8 cellular contexts compared by ENCODE assay signal in the genomic region with DNA sequence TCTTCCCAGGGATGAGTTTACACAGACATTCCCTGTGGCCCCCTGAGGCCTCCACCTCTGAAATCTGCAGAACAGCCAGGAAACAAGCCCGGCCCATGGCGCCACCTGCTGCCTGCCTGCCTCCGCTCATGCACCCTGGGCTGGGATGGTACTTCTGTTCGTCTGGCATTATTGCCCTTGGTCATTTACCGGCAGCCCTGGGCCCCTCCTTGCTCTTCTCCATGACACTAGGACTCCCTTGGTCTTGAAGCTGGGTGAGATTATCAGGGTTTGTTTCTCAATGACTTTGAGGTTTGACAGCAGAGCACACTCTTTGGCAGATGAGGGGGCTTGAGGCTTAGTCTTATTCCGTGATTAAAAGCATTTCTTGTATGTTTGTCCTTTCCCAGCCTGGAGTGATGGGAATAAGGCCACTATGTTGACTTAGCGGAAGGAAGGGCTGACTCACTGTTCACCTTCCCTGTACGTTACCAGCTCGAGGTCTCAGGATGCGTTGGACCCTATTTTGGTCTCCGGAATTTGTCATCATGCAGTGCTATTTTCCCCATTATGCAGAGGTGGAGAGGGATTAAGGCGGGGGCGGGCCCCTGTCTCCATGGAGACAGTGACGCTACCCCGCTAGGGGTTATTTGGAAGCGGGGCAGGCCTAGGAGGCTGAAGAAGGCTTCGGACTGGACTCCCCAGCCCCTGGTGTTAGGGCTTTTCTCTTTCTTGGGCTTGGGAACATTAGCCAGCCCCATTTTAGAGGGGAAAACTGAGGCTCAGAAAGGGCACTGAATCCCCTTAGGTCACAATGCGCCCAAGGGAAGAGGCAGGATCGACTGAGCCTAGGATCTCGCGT. TPM values are rescaled to one million over a fixed set of nuclear protein-coding genes. Genes with fewer than 3 reads are reported as not detected.
DNase-seq lines count a peak whose midpoint lies in the region; ATAC-seq, FAIRE-seq and TF ChIP-seq lines count a peak whose summit lies in the region.

No MANE protein-coding gene starts in this region.

- peak overlapping the region; percentile 96 for H3K4me2 ChIP-seq in neural progenitor cell

- no peak for FAIRE-seq in D721Med (lab: Jason Lieb, UNC)

- no peaks in the 10 kb centered on the region for H3K27me3 ChIP-seq in neural progenitor cell

- CTCF ChIA-PET in RWPE1 (lab: Yijun Ruan, JAX), result interaction anchor here (0.6 kb wide), 1 partner anchor 79 kb away, joined by 3 read pairs; no protein-coding TSS in a partner anchor

- peaks cover 18% of the 10 kb centered on the region for H3K36me3 Mint-ChIP-seq in neural progenitor cell

- H3K27ac Mint-ChIP-seq in neural progenitor cell, result peak overlapping the region; percentile 94

- H3K79me2 ChIP-seq in neural progenitor cell (ENCODE audit: low read depth), result peaks cover 21% of the 10 kb centered on the region

- POLR2A ChIA-PET in RWPE1 (lab: Yijun Ruan, JAX; ENCODE audit: low non-redundant PET), result interaction anchor here (0.5 kb wide), 1 partner anchor 8 kb away, joined by 5 read pairs; no protein-coding TSS in a partner anchor

- peak overlapping the region; percentile 58 for H3K4me3 ChIP-seq in Jurkat, Clone E6-1 (ENCODE audit: low read length)
- H3K4me3 ChIP-seq in neural progenitor cell, result peak overlapping the region; percentile 72

- peaks cover 14% of the 10 kb centered on the region for H3F3A ChIP-seq in neural progenitor cell (ENCODE audit: low read depth)

- no peaks in the 10 kb centered on the region for H3K9me3 Mint-ChIP-seq in neural progenitor cell

- peak overlapping the region; percentile 74 for H3K27ac ChIP-seq in RWPE1
- H3K27ac ChIP-seq in neural progenitor cell, result no peak overlapping the region

- no peaks in the 10 kb centered on the region for H3K36me3 ChIP-seq in neural progenitor cell

- peaks cover 2% of the 10 kb centered on the region for H3K27me3 Mint-ChIP-seq in neural progenitor cell (ENCODE audit: insufficient read depth, low read depth)

- peak; percentile 67 for TF ChIP-seq CTCF in D721Med (IDR thresholded peaks at IDR 0.05; ENCODE audit: insufficient read depth, missing control alignments)
- peak; percentile 42 for TF ChIP-seq CTCF in RWPE1 (conservative IDR thresholded peaks at IDR 0.05; ENCODE audit: low read depth)
- TF ChIP-seq CTCF in neural progenitor cell (IDR thresholded peaks at IDR 0.05), result peak; percentile 82

- peak overlapping the region; percentile 92 for H3K4me3 Mint-ChIP-seq in neural progenitor cell

- H3K9me3 ChIP-seq in neural progenitor cell (ENCODE audit: low read depth), result no peaks in the 10 kb centered on the region

- H4K20me1 ChIP-seq in neural progenitor cell (ENCODE audit: low read depth), result no peaks in the 10 kb centered on the region

- ATAC-seq in GM21529 (IDR thresholded peaks at IDR 0.05; ENCODE audit: unreplicated experiment), result peak; percentile 44

- peak overlapping the region; percentile 85 for H2AFZ ChIP-seq in neural progenitor cell (replicated peaks)

- peaks cover 11% of the 10 kb centered on the region for H3K4me1 ChIP-seq in neural progenitor cell

- no peak for DNase-seq in D721Med (ENCODE audit: insufficient read length, low spot score)
- peak; percentile 43 for DNase-seq in Jurkat, Clone E6-1 (ENCODE audit: low read depth, low spot score)
- DNase-seq in RWPE1 (ENCODE audit: low spot score), result peak; percentile 52
- peak; percentile 37 for DNase-seq in activated gamma-delta T cell treated with anti-CD3 and anti-CD28 coated beads, Interleukin-2, amount 50 U/mL, for 16 hours (ENCODE audit: low read depth)
- peak; percentile 60 for DNase-seq in foreskin melanocyte
- DNase-seq in neural progenitor cell (ENCODE audit: low spot score), result peak; percentile 85
- DNase-seq in stromal cell of bone marrow (ENCODE audit: low read depth), result peak; percentile 37

- H3K9ac ChIP-seq in neural progenitor cell, result no peak overlapping the region

- H3K4me1 Mint-ChIP-seq in neural progenitor cell, result peaks cover 32% of the 10 kb centered on the region

RNA-seq across cellular contexts. Expression of a gene that starts 0.7 kb away (rescaled TPM):
- 54.3 TPM for polyA plus RNA-seq in Jurkat, Clone E6-1 (2012; ENCODE audit: insufficient read depth, insufficient read length)
- total RNA-seq in neural progenitor cell (ENCODE audit: low replicate concordance), result 20.2 and 46.1 TPM in 2 replicates

RNA-seq across cellular contexts. Expression of a gene that starts 58.6 kb away (rescaled TPM):
- polyA plus RNA-seq in Jurkat, Clone E6-1 (2012; ENCODE audit: insufficient read depth, insufficient read length), result 29.4 TPM
- total RNA-seq in neural progenitor cell (ENCODE audit: low replicate concordance), result 24.0 and 36.9 TPM in 2 replicates
